14 cellular contexts compared by ENCODE assay signal in the genomic region with DNA sequence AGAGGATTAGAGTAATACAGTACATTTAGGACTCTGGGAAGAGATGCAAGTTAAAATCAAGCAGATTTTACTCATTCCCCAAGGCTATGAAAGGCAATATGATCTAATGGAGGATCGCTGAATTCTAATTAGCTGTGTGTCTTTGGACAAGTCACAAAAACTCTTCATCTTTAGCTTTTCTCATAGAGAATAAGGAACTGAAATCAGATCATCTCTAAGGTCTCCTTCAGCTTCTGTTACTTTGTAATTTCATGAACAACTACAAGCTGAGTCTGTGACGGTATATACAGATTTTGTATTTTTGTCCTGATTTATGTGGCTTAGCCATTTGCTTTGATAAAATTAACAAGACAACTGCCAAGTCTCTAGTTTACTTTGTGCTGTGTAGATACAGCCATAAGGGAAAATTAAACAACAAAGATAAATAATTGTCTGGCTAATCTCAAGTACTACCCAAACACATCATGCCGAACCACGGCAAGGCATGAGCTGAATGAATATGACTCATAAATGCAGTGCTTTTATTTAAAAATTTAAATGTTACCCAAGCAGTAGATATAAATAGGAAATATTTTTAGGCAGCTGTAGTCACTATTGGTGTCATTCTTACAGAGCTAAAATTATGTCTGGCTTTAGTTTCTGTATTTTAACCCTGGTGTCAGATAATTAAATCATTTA.
DNase-seq lines count a peak whose midpoint lies in the region; ATAC-seq and TF ChIP-seq lines count a peak whose summit lies in the region.
"Had no signal": no experiment of that assay in that cellular context is flagged by ENCODE, and none has a peak within 500 bp of the region (broad histone marks: within the 10 kb centered on the region; RNA-seq: fewer than 3 reads in every experiment).

No MANE protein-coding gene starts in this region.

- no peak overlapping the region for H2AFZ ChIP-seq in fibroblast of lung (ENCODE audit: low read length)

- peak overlapping the region; percentile 42 for H3K4me2 ChIP-seq in fibroblast of lung (ENCODE audit: extremely low read depth, insufficient read depth, low read length)

- TF ChIP-seq CTCF in fibroblast of lung (conservative IDR thresholded peaks at IDR 0.05 in 1 of 2, IDR thresholded peaks at IDR 0.05 in 1 of 2; ENCODE audit: low read depth in 1 of 2, low read length in 2 of 2) = no peak

- H3K27ac ChIP-seq in fibroblast of lung (ENCODE audit: insufficient read depth, low read length) = no peak overlapping the region

- no peak overlapping the region for H3K9ac ChIP-seq in fibroblast of lung (ENCODE audit: insufficient read depth, low read length)

- no peaks in the 10 kb centered on the region for H3K4me1 ChIP-seq in fibroblast of lung (ENCODE audit: control insufficient read depth, extremely low read depth, insufficient read depth, low read length)

- H3K79me2 ChIP-seq in fibroblast of lung (ENCODE audit: control insufficient read depth, insufficient read depth, low read length) = no peaks in the 10 kb centered on the region

- H3K4me3 ChIP-seq in fibroblast of lung (replicated peaks in 1 of 4; ENCODE audit: control extremely low read depth in 1 of 4, insufficient read depth in 1 of 4, low read depth in 3 of 4, low read length in 4 of 4) = no peak overlapping the region

- H3K36me3 ChIP-seq in fibroblast of lung (ENCODE audit: control insufficient read depth, insufficient read depth, low read length) = no peaks in the 10 kb centered on the region

- ATAC-seq in GM21786 (IDR thresholded peaks at IDR 0.05; ENCODE audit: unreplicated experiment) (peak; percentile 57), HG02981 (IDR thresholded peaks at IDR 0.05; ENCODE audit: unreplicated experiment) (no peak), GM19328 (IDR thresholded peaks at IDR 0.05; ENCODE audit: unreplicated experiment) (no peak), HG03039 (IDR thresholded peaks at IDR 0.05; ENCODE audit: unreplicated experiment) (no peak)
- ATAC-seq: activated CD4-positive, alpha-beta T cell treated with anti-CD3 and anti-CD28 coated beads for 36 hours; activated naive CD8-positive, alpha-beta T cell treated with anti-CD3 and anti-CD28 coated beads, Interleukin-2, amount 50 U/mL, for 24 hours; left colon had no signal

- peak; percentile 26 for DNase-seq in AG20443 (ENCODE audit: low spot score)
- DNase-seq in NCI-H774 (lab: John Stamatoyannopoulos, UW) = peak; percentile 8
- peak; percentile 56 to 67 for DNase-seq in fibroblast of lung (ENCODE audit: low read depth in 2 of 2)
- no peak for DNase-seq in NCI-H1694 (lab: John Stamatoyannopoulos, UW)
- DNase-seq: activated CD4-positive, alpha-beta T cell treated with anti-CD3 and anti-CD28 coated beads for 36 hours; activated naive CD8-positive, alpha-beta T cell treated with anti-CD3 and anti-CD28 coated beads, Interleukin-2, amount 50 U/mL, for 24 hours; HFFc6; left colon; substantia nigra; T-helper 1 cell had no signal

- H4K20me1 ChIP-seq in fibroblast of lung (ENCODE audit: control insufficient read depth, extremely low read depth, insufficient read depth, low read length) = no peaks in the 10 kb centered on the region

- no peaks in the 10 kb centered on the region for H3K9me3 ChIP-seq in fibroblast of lung (ENCODE audit: control insufficient read depth, insufficient read depth, low read depth, low read length)

- H3K27me3 ChIP-seq in fibroblast of lung (ENCODE audit: control insufficient read depth, insufficient read depth, low read length) = no peaks in the 10 kb centered on the region
